ENCODE assay signal across 8 cellular contexts in genomic region chr17:42438600-42439567, GRCh38. TPM values are rescaled to one million over a fixed set of nuclear protein-coding genes. Genes with fewer than 3 reads are reported as not detected.
A peak's percentile ranks its signal among the peaks of the same experiment; 100 is the strongest.
DNase-seq lines count a peak whose midpoint lies in the region; ATAC-seq and TF ChIP-seq lines count a peak whose summit lies in the region.

No MANE protein-coding gene starts in this region.

- no peaks in the 10 kb centered on the region for H3K36me3 ChIP-seq in lower lobe of right lung

- no peaks in the 10 kb centered on the region for H3K9me3 ChIP-seq in lower lobe of right lung

- no peak overlapping the region for H3K27ac ChIP-seq in lower lobe of right lung

- ATAC-seq in lower lobe of right lung (no peak), HG03097 (IDR thresholded peaks at IDR 0.05; ENCODE audit: low FRiP score, unreplicated experiment) (no peak), GM21619 (IDR thresholded peaks at IDR 0.05; ENCODE audit: unreplicated experiment) (no peak), GM18909 (IDR thresholded peaks at IDR 0.05; ENCODE audit: poor library complexity, unreplicated experiment) (no peak)

- no peaks in the 10 kb centered on the region for H3K27me3 ChIP-seq in lower lobe of right lung (ENCODE audit: low read depth)

- peaks cover 18% of the 10 kb centered on the region for H3K4me1 ChIP-seq in lower lobe of right lung

- no peak overlapping the region for H3K4me3 ChIP-seq in lower lobe of right lung

- DNase-seq in CD1c-positive myeloid dendritic cell (ENCODE audit: extremely low spot score) (peak; percentile 40), LHCN-M2 (ENCODE audit: low read depth) (peak; percentile 36), lower lobe of right lung (peak; percentile 62), GM19240 (ENCODE audit: insufficient read length, low spot score) (no peak)
- DNase-seq in activated naive CD4-positive, alpha-beta T cell treated with Interleukin-2 at 50 U/mL for 16 hours = peak; percentile 45

- peak; percentile 50 for TF ChIP-seq CTCF in lower lobe of right lung (IDR thresholded peaks at IDR 0.05)

- intact Hi-C loops in lower lobe of right lung (cut with DNase I) = no loop called here

RNA-seq across cellular contexts. Expression of gene CAVIN1, which starts 15.8 kb away (rescaled TPM):
- 308 and 325 TPM in 2 replicates for total RNA-seq in LHCN-M2 (2014; rRNA removed)
- 454 TPM for polyA plus RNA-seq in LHCN-M2 (2012)
- 269 TPM for total RNA-seq in lower lobe of right lung

RNA-seq across cellular contexts. Expression of gene ATP6V0A1, which starts 19.8 kb away (rescaled TPM):
- total RNA-seq in LHCN-M2 (2014; rRNA removed) (38.2 and 43.8 TPM in 2 replicates), lower lobe of right lung (107 TPM)
- polyA plus RNA-seq in LHCN-M2 (2012) = 37.6 TPM

RNA-seq across cellular contexts. Expression of gene STAT3, which starts 50.6 kb away (rescaled TPM):
- total RNA-seq in LHCN-M2 (2014; rRNA removed) (52.9 and 60.3 TPM in 2 replicates), lower lobe of right lung (278 TPM)
- 31.6 TPM for polyA plus RNA-seq in LHCN-M2 (2012)
